24 cellular contexts compared by ENCODE assay signal in the genomic region with DNA sequence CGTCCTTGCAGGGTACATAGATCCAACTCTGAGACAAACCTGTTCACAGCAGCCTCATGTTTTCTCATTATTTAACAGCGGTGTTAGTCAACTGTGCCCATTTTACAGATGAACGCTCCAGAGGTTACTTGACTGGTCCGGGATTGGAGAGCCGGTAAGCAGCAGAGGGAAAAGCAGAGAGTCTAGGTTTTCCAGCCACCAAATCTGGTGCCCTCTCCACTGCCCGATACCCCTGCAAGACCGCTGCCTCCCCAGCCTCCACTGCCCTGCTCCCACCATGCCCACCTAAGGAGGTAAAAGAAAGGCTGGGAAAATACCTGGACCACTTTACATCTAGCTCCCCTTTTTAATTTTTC.
"Had no signal": no experiment of that assay in that cellular context is flagged by ENCODE, and none has a peak within 500 bp of the region (broad histone marks: within the 10 kb centered on the region; RNA-seq: fewer than 3 reads in every experiment).

No MANE protein-coding gene starts in this region.

- H3K4me3 Mint-ChIP-seq: IgD-negative memory B cell had no signal

- H3K4me1 ChIP-seq: Peyer's patch, SJSA1 had no signal

- H3K4me3 ChIP-seq: K562, Peyer's patch, SJSA1, SK-N-MC had no signal

- H3K27me3 ChIP-seq: Peyer's patch, SJSA1 had no signal

- ATAC-seq: K562, PC-3 had no signal

- H3K4me2 ChIP-seq: KMS-11 had no signal

- H3K9me3 Mint-ChIP-seq: IgD-negative memory B cell had no signal

- H3K27me3 Mint-ChIP-seq: IgD-negative memory B cell had no signal

- DNase-seq: Kasumi-1, MM.1S, NCI-H1092 treated with DMSO at 0.1 percent for 48 hours, NCI-H1436, NCI-H187, NCI-H2029, NCI-H2081 treated with DMSO at 0.1 percent for 48 hours, NCI-H2171, NCI-H226, NCI-H446, NCI-H510A, NCI-H524 treated with DMSO at 0.1 percent for 48 hours, NCI-H774, PC-3, Peyer's patch, Right ventricle myocardium superior, RPMI8226, SIG-M5, SW 1271 had no signal

- H3K27ac Mint-ChIP-seq: IgD-negative memory B cell had no signal

- H3K27ac ChIP-seq: KMS-11, Peyer's patch, SJSA1, SK-N-MC had no signal
